8 cellular contexts compared by ENCODE assay signal in the genomic region with DNA sequence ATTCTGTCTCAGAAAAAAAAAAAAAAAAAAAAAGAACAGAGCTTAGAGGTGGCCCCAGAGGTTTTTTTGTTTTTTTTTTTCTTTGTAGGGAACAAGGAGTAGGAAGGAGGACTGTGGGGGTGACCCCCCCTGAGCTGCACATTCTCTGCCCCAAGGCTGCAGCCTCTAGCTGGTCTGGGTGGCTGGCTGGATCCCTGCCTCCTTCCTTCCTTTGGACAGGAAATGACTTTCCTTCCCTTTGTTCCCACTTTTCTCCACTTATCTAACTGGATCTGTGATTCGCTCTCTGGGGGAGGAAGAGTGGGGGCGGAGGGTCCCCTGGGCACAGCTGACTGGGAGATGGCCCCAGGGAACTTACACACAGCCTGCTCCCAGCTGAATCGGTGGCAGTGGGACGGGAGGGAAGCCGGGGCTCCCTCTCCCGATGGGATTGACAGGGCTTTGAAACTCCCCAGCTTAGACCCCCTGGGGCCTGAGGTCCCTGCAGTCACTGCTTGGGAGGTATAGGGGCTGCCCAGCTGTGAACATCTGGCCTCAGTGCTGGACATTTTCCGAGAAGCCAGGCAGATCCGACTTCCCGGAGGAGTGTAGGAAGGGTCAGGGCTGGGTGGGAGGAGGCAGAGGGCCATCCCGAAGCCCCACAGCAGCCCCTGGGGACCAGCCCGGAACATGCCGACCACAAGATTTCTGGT. TPM values are rescaled to one million over a fixed set of nuclear protein-coding genes. Genes with fewer than 3 reads are reported as not detected.
DNase-seq lines count a peak whose midpoint lies in the region; ATAC-seq and TF ChIP-seq lines count a peak whose summit lies in the region.

No MANE protein-coding gene starts in this region.

- peaks cover 1% of the 10 kb centered on the region; the same call in 1 of the 2 replicates for H3K27me3 Mint-ChIP-seq in HFFc6 (ENCODE audit: insufficient read depth)
- peaks cover 85% of the 10 kb centered on the region for H3K27me3 Mint-ChIP-seq in central memory CD8-positive, alpha-beta T cell
- peaks cover 6 to 30% (median 8%) of the 10 kb centered on the region in 3 donors for H3K27me3 Mint-ChIP-seq in immature natural killer cell (ENCODE audit: low read depth in 3 of 3)

- TF ChIP-seq CTCF in HFFc6 (IDR thresholded peaks at IDR 0.05) = no peak
- TF ChIP-seq CTCF in kidney epithelial cell (IDR thresholded peaks at IDR 0.05; ENCODE audit: insufficient read depth, low read length, poor library complexity, severe bottlenecking) = no peak

- peak overlapping the region; percentile 96 for H3K27ac Mint-ChIP-seq in HFFc6
- H3K27ac Mint-ChIP-seq in central memory CD8-positive, alpha-beta T cell (ENCODE audit: low read depth) = no peak overlapping the region
- no peak overlapping the region for H3K27ac Mint-ChIP-seq in immature natural killer cell

- ATAC-seq in central memory CD8-positive, alpha-beta T cell (replicated peaks; ENCODE audit: extremely low read depth, poor library complexity, severe bottlenecking) = no peak
- no peak for ATAC-seq in HG02759 (IDR thresholded peaks at IDR 0.05; ENCODE audit: unreplicated experiment)

- peaks cover 13% of the 10 kb centered on the region; the same call in 1 of the 2 replicates for H3K36me3 Mint-ChIP-seq in HFFc6 (ENCODE audit: low read depth)
- H3K36me3 Mint-ChIP-seq in central memory CD8-positive, alpha-beta T cell (ENCODE audit: insufficient read depth) = peaks cover 4% of the 10 kb centered on the region
- H3K36me3 Mint-ChIP-seq in immature natural killer cell = no peaks in the 10 kb centered on the region

- H3K4me3 Mint-ChIP-seq in HFFc6 (peak overlapping the region; percentile 91), immature natural killer cell (no peak overlapping the region)
- peak overlapping the region; percentile 20 for H3K4me3 Mint-ChIP-seq in central memory CD8-positive, alpha-beta T cell

- H3K4me1 Mint-ChIP-seq in HFFc6 (ENCODE audit: low read depth) (peaks cover 57% of the 10 kb centered on the region), immature natural killer cell (peaks cover 0 to 4% of the 10 kb centered on the region in 2 donors)
- H3K4me1 Mint-ChIP-seq in central memory CD8-positive, alpha-beta T cell = no peaks in the 10 kb centered on the region

- no peaks in the 10 kb centered on the region for H3K9me3 Mint-ChIP-seq in HFFc6
- H3K9me3 Mint-ChIP-seq in central memory CD8-positive, alpha-beta T cell = no peaks in the 10 kb centered on the region
- H3K9me3 Mint-ChIP-seq in immature natural killer cell = no peaks in the 10 kb centered on the region

- no peaks in the 10 kb centered on the region for H3K36me3 ChIP-seq in kidney epithelial cell (ENCODE audit: control insufficient read depth, insufficient read depth, low read length)

- no peaks in the 10 kb centered on the region for H3K27me3 ChIP-seq in kidney epithelial cell (ENCODE audit: control insufficient read depth, insufficient read depth, low read length)

- H3K4me3 ChIP-seq in kidney epithelial cell (ENCODE audit: low read depth, low read length) = peak overlapping the region; percentile 90

- DNase-seq in HFFc6 (peak; percentile 79), kidney epithelial cell (ENCODE audit: low read depth) (no peak), stromal cell of bone marrow (ENCODE audit: low read depth) (peak; percentile 31), immature natural killer cell (no peak), AML-193 (lab: John Stamatoyannopoulos, UW) (no peak), cerebellar nuclear complex (lab: John Stamatoyannopoulos, UW) (no peak)
- DNase-seq in central memory CD8-positive, alpha-beta T cell (ENCODE audit: low spot score in 2 of 2) = no peak

RNA-seq across cellular contexts. Expression of a gene that starts 2.1 kb away (rescaled TPM):
- 100 to 1,000 TPM in 4 of 6 experiments, 10 to 100 TPM in 2; 98.4 to 127 (median 110) TPM for total RNA-seq in HFFc6 (2021; fragmentation: NEBNext Ultra II Directional; extraction: Animal tissue kit (Norgen Biotek cat#: 25700))
- total RNA-seq in kidney epithelial cell = 364 and 458 TPM in 2 replicates
- not detected for polyA plus RNA-seq in immature natural killer cell

RNA-seq across cellular contexts. Expression of a gene that starts 18.4 kb away (rescaled TPM):
- total RNA-seq in HFFc6 (2021; fragmentation: NEBNext Ultra II Directional; extraction: Animal tissue kit (Norgen Biotek cat#: 25700)) = not detected
- not detected in 2 replicates for total RNA-seq in kidney epithelial cell
- not detected for polyA plus RNA-seq in immature natural killer cell

RNA-seq across cellular contexts. Expression of a gene that starts 24.6 kb away (rescaled TPM):
- total RNA-seq in HFFc6 (2021; fragmentation: NEBNext Ultra II Directional; extraction: Animal tissue kit (Norgen Biotek cat#: 25700)) = under 1 TPM; 0.26 to 0.68 (median 0.43) TPM
- total RNA-seq in kidney epithelial cell = 0.25 and 0.34 TPM in 2 replicates
- polyA plus RNA-seq in immature natural killer cell = not detected

RNA-seq across cellular contexts. Expression of a gene that starts 46.8 kb away (rescaled TPM):
- total RNA-seq in HFFc6 (2021; fragmentation: NEBNext Ultra II Directional; extraction: Animal tissue kit (Norgen Biotek cat#: 25700)) = 1 to 10 TPM in 5 of 6 experiments, under 1 TPM in 1; 0.75 to 1.8 (median 1.5) TPM
- total RNA-seq in kidney epithelial cell = 1.8 and 1.9 TPM in 2 replicates
- polyA plus RNA-seq in immature natural killer cell = 1 to 10 TPM in 1 of 3 donors, under 1 TPM in 1, not detected in 1; 0.90 to 1.3 TPM

Comparison
In these comparisons a context has a peak if more than half of its experiments do, and no peak if none do; other contexts are left out.
1. DNase-seq: peak in HFFc6 (single experiment) and stromal cell of bone marrow (single experiment); none in central memory CD8-positive, alpha-beta T cell (0 of 2), kidney epithelial cell (single experiment), immature natural killer cell (0 of 3), AML-193 (0 of 2) and cerebellar nuclear complex (0 of 2).
2. H3K4me3 Mint-ChIP-seq: peak in HFFc6 (single experiment) and central memory CD8-positive, alpha-beta T cell (single experiment); none in immature natural killer cell (0 of 5).